In genomic region chr2:143226714-143227541, GRCh38 we compare ENCODE assay signal across 22 cellular contexts.
"Had no signal": no experiment of that assay in that cellular context is flagged by ENCODE, and none has a peak within 500 bp of the region (broad histone marks: within the 10 kb centered on the region; RNA-seq: fewer than 3 reads in every experiment).

No MANE protein-coding gene starts in this region.

- H3K27me3 ChIP-seq: brain microvascular endothelial cell, dorsolateral prefrontal cortex, sigmoid colon, upper lobe of right lung had no signal

- H3K4me1 ChIP-seq: lower lobe of right lung, sigmoid colon, upper lobe of right lung had no signal

- H3K4me1 Mint-ChIP-seq: nephron had no signal

- H3K9me3 ChIP-seq: lower lobe of right lung, sigmoid colon, upper lobe of right lung had no signal

- H3K27ac ChIP-seq: brain microvascular endothelial cell, dorsolateral prefrontal cortex, epithelial cell of prostate, lower lobe of right lung, sigmoid colon, upper lobe of right lung, VCaP had no signal

- DNase-seq: activated CD4-positive, alpha-beta T cell treated with anti-CD3 and anti-CD28 coated beads for 4 hours; activated CD8-positive, alpha-beta memory T cell treated with anti-CD3 and anti-CD28 coated beads for 24 hours; activated effector memory CD4-positive, alpha-beta T cell treated with anti-CD3 and anti-CD28 coated beads, Interleukin-2, amount 50 U/mL, for 16 hours; aorta; brain microvascular endothelial cell; central memory CD4-positive, alpha-beta T cell; dorsolateral prefrontal cortex; endodermal cell; foreskin melanocyte; glutamatergic neuron; hippocampal formation; left cardiac atrium; lower lobe of right lung; nucleus accumbens; sigmoid colon; stimulated activated CD4-positive, alpha-beta T cell treated with anti-CD3 and anti-CD28 coated beads, Interleukin-4, amount 100 ng/mL, for 24 hours; upper lobe of right lung had no signal

- H3K27me3 Mint-ChIP-seq: stimulated activated memory B cell treated with anti-CD40 and anti-IgM and Interleukin-4, amounts not matched to agents 10 μg/mL and 1 μg/mL and 100 μg/mL, for 72 hours had no signal

- H3K27ac Mint-ChIP-seq: endodermal cell; nephron; stimulated activated memory B cell treated with anti-CD40 and anti-IgM and Interleukin-4, amounts not matched to agents 10 μg/mL and 1 μg/mL and 100 μg/mL, for 72 hours had no signal

- H3K9me3 Mint-ChIP-seq: endodermal cell; nephron; T-helper 1 cell treated with Interleukin-12 subunit alpha and Interleukin-12 subunit beta and Interleukin-4 antibody, amounts not matched to agents 30 μg/mL and 1 μg/mL, for 36 hours had no signal

- H3K4me3 ChIP-seq: dorsolateral prefrontal cortex, lower lobe of right lung, sigmoid colon, upper lobe of right lung had no signal

- ATAC-seq: left cardiac atrium; lower lobe of right lung; stimulated activated memory B cell treated with anti-CD40 and anti-IgM and Interleukin-4, amounts not matched to agents 10 μg/mL and 1 μg/mL and 100 μg/mL, for 72 hours; upper lobe of right lung had no signal

- H3K36me3 ChIP-seq: brain microvascular endothelial cell, lower lobe of right lung, sigmoid colon, upper lobe of right lung had no signal

- H3K4me3 Mint-ChIP-seq: endodermal cell; nephron; stimulated activated memory B cell treated with anti-CD40 and anti-IgM and Interleukin-4, amounts not matched to agents 10 μg/mL and 1 μg/mL and 100 μg/mL, for 72 hours; T-helper 1 cell treated with Interleukin-12 subunit alpha and Interleukin-12 subunit beta and Interleukin-4 antibody, amounts not matched to agents 30 μg/mL and 1 μg/mL, for 36 hours had no signal
